10 cellular contexts compared by ENCODE assay signal in the genomic region with DNA sequence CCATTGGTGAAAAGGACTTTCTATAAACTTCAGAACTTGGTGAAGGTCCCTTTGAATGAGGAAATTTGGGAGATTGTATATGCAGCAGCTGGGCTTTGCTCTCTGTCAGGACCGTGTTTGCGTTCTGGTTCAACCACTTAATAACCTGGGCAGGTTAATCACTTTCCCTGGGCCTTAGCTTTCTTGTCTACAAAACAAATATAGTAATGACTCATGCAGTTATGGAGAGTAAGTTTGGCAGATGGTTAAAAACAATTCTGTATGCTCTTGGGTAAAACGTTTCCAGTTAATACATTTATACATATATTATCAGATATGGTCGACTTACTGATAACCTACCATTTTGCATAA.
DNase-seq lines count a peak whose midpoint lies in the region; ATAC-seq and TF ChIP-seq lines count a peak whose summit lies in the region.
"Had no signal": no experiment of that assay in that cellular context is flagged by ENCODE, and none has a peak within 500 bp of the region (broad histone marks: within the 10 kb centered on the region; RNA-seq: fewer than 3 reads in every experiment).

No MANE protein-coding gene starts in this region.

- CTCF ChIA-PET in Panc1 (lab: Charles Lee) = no interaction called here

- TF ChIP-seq POLR2A in thyroid gland (IDR thresholded peaks at IDR 0.05) = no peak

- peaks cover 17% of the 10 kb centered on the region for H3K4me1 ChIP-seq in Panc1 (ENCODE audit: control insufficient read depth, insufficient read depth, low read length)
- H3K4me1 ChIP-seq in thyroid gland = peaks cover 23 to 52% of the 10 kb centered on the region in 2 donors
- no peaks in the 10 kb centered on the region for H3K4me1 ChIP-seq in psoas muscle

- WGBS in thyroid gland, 2 donors = 49% methylated on average over 4 of the region's 4 CpGs
- WGBS in psoas muscle, 3 donors = 63 to 77% (median 75%) methylated on average over 4 of the region's 4 CpGs

- intact Hi-C loops in Panc1 (cut with micrococcal nuclease; ENCODE audit: unreplicated experiment) (no loop called here), thyroid gland (cut with DNase I) (no loop called here), psoas muscle (cut with DNase I) (no loop called here)

- in situ Hi-C loops in Panc1 (cut with HindIII; ENCODE audit: low pct_unique_long_range_greater_than_20kb, low sequenced_read_pairs) = no loop called here

- H3K36me3 ChIP-seq in Panc1 (ENCODE audit: control insufficient read depth, insufficient read depth, low read length) (no peaks in the 10 kb centered on the region), thyroid gland (no peaks in the 10 kb centered on the region), psoas muscle (ENCODE audit: insufficient read depth in 1 of 2, low read depth in 1 of 2) (no peaks in the 10 kb centered on the region)

- ATAC-seq in Panc1 (peak; percentile 55; the same call in 1 of the 2 replicates), GM21529 (IDR thresholded peaks at IDR 0.05; ENCODE audit: unreplicated experiment) (no peak), psoas muscle (no peak)

- H3K27ac ChIP-seq in Panc1 (ENCODE audit: low read length) (no peak overlapping the region), thyroid gland (peak overlapping the region in 2 of 3 donors; percentile 31 to 41), psoas muscle (no peak overlapping the region)

- DNase-seq in LNCaP clone FGC (ENCODE audit: low read depth) (peak; percentile 69), Panc1 (ENCODE audit: low read depth, low spot score) (no peak), iris pigment epithelial cell (ENCODE audit: low read depth) (peak; percentile 66), thyroid gland (peak; percentile 11 to 15), hypothalamus (lab: John Stamatoyannopoulos, UW) (no peak), psoas muscle (no peak)
- DNase-seq: activated CD8-positive, alpha-beta memory T cell treated with anti-CD3 and anti-CD28 coated beads, Interleukin-2, amount 50 U/mL, for 4 hours; stimulated activated CD4-positive, alpha-beta T cell treated with anti-CD3 and anti-CD28 coated beads, Interleukin-15, amount 100 ng/mL, for 24 hours; T1000 had no signal

- no peaks in the 10 kb centered on the region for H3K27me3 ChIP-seq in Panc1 (ENCODE audit: control insufficient read depth, insufficient read depth, low read length)
- no peaks in the 10 kb centered on the region for H3K27me3 ChIP-seq in thyroid gland
- no peaks in the 10 kb centered on the region for H3K27me3 ChIP-seq in psoas muscle (ENCODE audit: insufficient read depth in 3 of 3, low read length in 2 of 3)

- BruUV-seq in Panc1 (replicated peaks; lab: Mats Ljungman, UMichigan) = no TSS peak

- H3K4me3 ChIP-seq in LNCaP clone FGC (ENCODE audit: low read depth, low read length) (no peak overlapping the region), Panc1 (ENCODE audit: low read depth in 2 of 2, low read length in 2 of 2) (no peak overlapping the region), thyroid gland (replicated peaks in 1 of 3) (no peak overlapping the region), psoas muscle (no peak overlapping the region)

- TF ChIP-seq CTCF in LNCaP clone FGC (IDR thresholded peaks at IDR 0.05; ENCODE audit: control insufficient read depth, extremely low read depth, insufficient read depth) (no peak), Panc1 (IDR thresholded peaks at IDR 0.05) (no peak), thyroid gland (IDR thresholded peaks at IDR 0.05) (no peak), psoas muscle (IDR thresholded peaks at IDR 0.05) (no peak)

- POLR2A ChIA-PET in Panc1 (lab: Charles Lee) = no interaction called here

- H3K9me3 ChIP-seq in Panc1 (ENCODE audit: control insufficient read depth, insufficient read depth, low read depth, low read length) (no peaks in the 10 kb centered on the region), thyroid gland (no peaks in the 10 kb centered on the region), psoas muscle (no peaks in the 10 kb centered on the region)

Comparison
In these comparisons a context has a peak if more than half of its experiments do, and no peak if none do; other contexts are left out.
1. DNase-seq: peak in LNCaP clone FGC (single experiment), iris pigment epithelial cell (single experiment) and thyroid gland (2 of 2); none in Panc1 (single experiment), hypothalamus (0 of 51) and psoas muscle (0 of 2).
2. H3K27ac ChIP-seq: peak in thyroid gland (2 of 3); none in Panc1 (single experiment) and psoas muscle (single experiment).